13 cellular contexts compared by ENCODE assay signal in genomic region chr21:36499578-36500471, GRCh38. TPM values are rescaled to one million over a fixed set of nuclear protein-coding genes. Genes with fewer than 3 reads are reported as not detected.
DNase-seq lines count a peak whose midpoint lies in the region; ATAC-seq, FAIRE-seq and TF ChIP-seq lines count a peak whose summit lies in the region.
"Had no signal": no experiment of that assay in that cellular context is flagged by ENCODE, and none has a peak within 500 bp of the region (broad histone marks: within the 10 kb centered on the region; RNA-seq: fewer than 3 reads in every experiment).

No MANE protein-coding gene starts in this region.

- H3K27ac ChIP-seq in IMR-90 (ENCODE audit: insufficient read depth, low read length): no peak overlapping the region
- no peak overlapping the region for H3K27ac ChIP-seq in keratinocyte (ENCODE audit: control insufficient read depth, insufficient read depth, low read length)
- peak overlapping the region in 1 of 2 donors; percentile 72 for H3K27ac ChIP-seq in thoracic aorta

- TF ChIP-seq RAD21 in IMR-90 (IDR thresholded peaks at IDR 0.05; ENCODE audit: low read length): no peak

- no peak overlapping the region for H2BK15ac ChIP-seq in IMR-90 (ENCODE audit: low read depth, low read length)

- intact Hi-C loops in IMR-90 (cut with micrococcal nuclease) (loop anchor here (5.0 to 10.0 kb wide), 3 partner anchors 245 to 585 kb away; no protein-coding TSS in a partner anchor), MCF 10A (cut with micrococcal nuclease) (loop anchor here (10.0 kb wide), 1 partner anchor 355 kb away; no protein-coding TSS in a partner anchor)

- WGBS in IMR-90 (ENCODE audit: extremely low coverage in 2 of 2, insufficient read length in 1 of 2), 2 experiments: 64% methylated on average over 12 of the region's 25 CpGs; no CpG with 5 or more reads in 1 of the 2 experiments

- H2BK20ac ChIP-seq in IMR-90 (ENCODE audit: low read depth, low read length): no peak overlapping the region

- no peaks in the 10 kb centered on the region for H4K20me1 ChIP-seq in IMR-90 (ENCODE audit: insufficient read depth, low read length)
- H4K20me1 ChIP-seq in keratinocyte (ENCODE audit: control insufficient read depth, extremely low read depth, insufficient read depth, low read length): no peaks in the 10 kb centered on the region

- POLR2A ChIA-PET in IMR-90 (lab: Charles Lee; ENCODE audit: unreplicated experiment) (no interaction called here), MCF 10A (lab: Yijun Ruan, JAX) (no interaction called here)

- no peaks in the 10 kb centered on the region for H3K79me2 ChIP-seq in keratinocyte (ENCODE audit: control insufficient read depth, insufficient read depth, low read length)

- H3K4ac ChIP-seq in IMR-90 (ENCODE audit: low read depth, low read length): no peak overlapping the region

- H2BK5ac ChIP-seq in IMR-90 (ENCODE audit: low read depth, low read length, poor library complexity, severe bottlenecking): no peak overlapping the region

- no peak overlapping the region for H3K18ac ChIP-seq in IMR-90 (ENCODE audit: low read depth, low read length)

- H3K36me3 Mint-ChIP-seq in MCF 10A (ENCODE audit: insufficient read depth, unreplicated experiment) (no peaks in the 10 kb centered on the region), osteocyte (ENCODE audit: unreplicated experiment) (no peaks in the 10 kb centered on the region)
- H3K36me3 Mint-ChIP-seq: IgD-negative memory B cell had no signal

- H3K36me3 ChIP-seq in IMR-90 (ENCODE audit: control insufficient read depth, insufficient read depth, low read length) (no peaks in the 10 kb centered on the region), keratinocyte (ENCODE audit: control insufficient read depth in 2 of 2, extremely low read depth in 1 of 2, insufficient read depth in 2 of 2, low read length in 2 of 2) (no peaks in the 10 kb centered on the region), thoracic aorta (no peaks in the 10 kb centered on the region)

- H3K27me3 Mint-ChIP-seq in MCF 10A (ENCODE audit: insufficient read depth, unreplicated experiment) (no peaks in the 10 kb centered on the region), osteocyte (ENCODE audit: unreplicated experiment) (peaks cover 6% of the 10 kb centered on the region)

- DNase-seq in IMR-90 (no peak), MCF 10A (ENCODE audit: unreplicated experiment) (peak; percentile 60), keratinocyte (ENCODE audit: low read depth, low spot score) (no peak), thoracic aorta (ENCODE audit: low spot score) (no peak), osteocyte (ENCODE audit: extremely low spot score, unreplicated experiment) (no peak), H54 (ENCODE audit: insufficient read length, low spot score) (no peak), dedifferentiated amniotic fluid mesenchymal stem cell (ENCODE audit: extremely low spot score) (no peak)
- DNase-seq: DMS79 treated with DMSO at 0.1 percent for 48 hours, NCI-H226 had no signal

- H2BK120ac ChIP-seq in IMR-90 (ENCODE audit: low read depth, low read length): no peak overlapping the region

- no peak overlapping the region for H3K4me3 ChIP-seq in IMR-90 (ENCODE audit: insufficient read depth, low read depth, low read length)
- H3K4me3 ChIP-seq in keratinocyte (ENCODE audit: control insufficient read depth in 2 of 3, extremely low read depth in 1 of 3, insufficient read depth in 2 of 3, low read depth in 1 of 3, low read length in 3 of 3): peak overlapping the region in 1 of 3 experiments; percentile 23
- H3K4me3 ChIP-seq in thoracic aorta: peak overlapping the region; percentile 60
- H3K4me3 ChIP-seq: smooth muscle cell had no signal

- H2AK9ac ChIP-seq in IMR-90 (replicated peaks; ENCODE audit: low read depth, low read length, poor library complexity): no peak overlapping the region

- in situ Hi-C loops in IMR-90 (cut with MboI; ENCODE audit: low sequenced_read_pairs): loop anchor here (5.0 kb wide), 1 partner anchor 427 kb away; no protein-coding TSS in a partner anchor

- H3K27ac Mint-ChIP-seq in MCF 10A (ENCODE audit: low read depth, unreplicated experiment): no peak overlapping the region
- no peak overlapping the region for H3K27ac Mint-ChIP-seq in osteocyte (ENCODE audit: unreplicated experiment)
- H3K27ac Mint-ChIP-seq: IgD-negative memory B cell had no signal

- no peak overlapping the region for H4K8ac ChIP-seq in IMR-90 (ENCODE audit: low read depth in 2 of 2, low read length in 2 of 2)

- no peaks in the 10 kb centered on the region for H3K9me1 ChIP-seq in IMR-90 (ENCODE audit: insufficient read depth, low read length)
- H3K9me1 ChIP-seq in keratinocyte (ENCODE audit: control insufficient read depth, extremely low read depth, insufficient read depth, low read length): no peaks in the 10 kb centered on the region

- BruUV-seq in IMR-90 (replicated peaks; lab: Mats Ljungman, UMichigan): no TSS peak
- no TSS peak for BruUV-seq in MCF 10A (replicated peaks; lab: Mats Ljungman, UMichigan)

- no peak overlapping the region for H3K9ac ChIP-seq in IMR-90 (ENCODE audit: low read depth, low read length)
- no peak overlapping the region for H3K9ac ChIP-seq in keratinocyte (ENCODE audit: control insufficient read depth, extremely low read depth, insufficient read depth, low read length)

- TF ChIP-seq CTCF in IMR-90 (conservative IDR thresholded peaks at IDR 0.05; ENCODE audit: low read depth, low read length) (no peak), MCF 10A (IDR thresholded peaks at IDR 0.05; ENCODE audit: unreplicated experiment) (no peak), keratinocyte (optimal IDR thresholded peaks at IDR 0.05 in 1 of 3, IDR thresholded peaks at IDR 0.05 in 1 of 3, conservative IDR thresholded peaks at IDR 0.05 in 1 of 3; ENCODE audit: extremely low read depth in 1 of 3, insufficient read depth in 2 of 3, low read length in 3 of 3) (no peak), thoracic aorta (IDR thresholded peaks at IDR 0.05) (no peak), osteocyte (IDR thresholded peaks at IDR 0.05) (no peak)

- ATAC-seq in IMR-90 (ENCODE audit: low read depth) (peak; percentile 57), thoracic aorta (ENCODE audit: insufficient number of reproducible peaks, low FRiP score, low read depth) (peak; percentile 25), GM19455 (IDR thresholded peaks at IDR 0.05; ENCODE audit: unreplicated experiment) (no peak)

- TF ChIP-seq POLR2A in IMR-90 (IDR thresholded peaks at IDR 0.05; ENCODE audit: low read depth, low read length) (no peak), H54 (IDR thresholded peaks at IDR 0.05; ENCODE audit: low read depth, low read length) (no peak)

- no peak overlapping the region for H4K5ac ChIP-seq in IMR-90 (ENCODE audit: low read depth, low read length)

- H3K4me3 Mint-ChIP-seq in MCF 10A (ENCODE audit: unreplicated experiment) (peak overlapping the region; percentile 46), osteocyte (ENCODE audit: unreplicated experiment) (no peak overlapping the region)
- H3K4me3 Mint-ChIP-seq: IgD-negative memory B cell had no signal

- H3K4me2 ChIP-seq in IMR-90 (ENCODE audit: low read depth, low read length): no peak overlapping the region
- H3K4me2 ChIP-seq in keratinocyte (ENCODE audit: control insufficient read depth, extremely low read depth, insufficient read depth, low read depth, low read length): peak overlapping the region; percentile 65
- H3K4me2 ChIP-seq: smooth muscle cell had no signal

- no peaks in the 10 kb centered on the region for H3K79me1 ChIP-seq in IMR-90 (ENCODE audit: low read depth in 1 of 2, low read length in 2 of 2)

- H2AK5ac ChIP-seq in IMR-90 (ENCODE audit: low read depth, low read length): no peak overlapping the region

- H3K56ac ChIP-seq in IMR-90 (ENCODE audit: extremely low read depth, insufficient read depth, low read length): no peak overlapping the region

- H3K9me3 ChIP-seq in IMR-90 (ENCODE audit: control insufficient read depth, insufficient read depth, low read length) (no peaks in the 10 kb centered on the region), keratinocyte (ENCODE audit: control insufficient read depth, low read depth, low read length) (no peaks in the 10 kb centered on the region), thoracic aorta (no peaks in the 10 kb centered on the region)

- dilution Hi-C loops in IMR-90 (cut with HindIII; ENCODE audit: low sequenced_read_pairs, unreplicated experiment): no loop called here
- dilution Hi-C loops in keratinocyte (cut with MboI; ENCODE audit: extremely low pct_ligation_motif_present, low sequenced_read_pairs): no loop called here

- no peak for FAIRE-seq in keratinocyte (lab: Jason Lieb, UNC)
- FAIRE-seq in H54 (lab: Jason Lieb, UNC): no peak

- H4K91ac ChIP-seq in IMR-90 (ENCODE audit: insufficient read depth, low read depth, low read length): no peak overlapping the region

- H3K4me1 Mint-ChIP-seq in MCF 10A (ENCODE audit: insufficient read depth, unreplicated experiment): peaks cover 6% of the 10 kb centered on the region
- H3K4me1 Mint-ChIP-seq in osteocyte (ENCODE audit: unreplicated experiment): peaks cover 17% of the 10 kb centered on the region

- no peak overlapping the region for H3K23ac ChIP-seq in IMR-90 (ENCODE audit: low read depth, low read length)

- H3K9me3 Mint-ChIP-seq in MCF 10A (ENCODE audit: unreplicated experiment): no peaks in the 10 kb centered on the region
- H3K9me3 Mint-ChIP-seq in osteocyte (ENCODE audit: unreplicated experiment): no peaks in the 10 kb centered on the region
- H3K9me3 Mint-ChIP-seq: IgD-negative memory B cell had no signal

- no peak overlapping the region for H3K14ac ChIP-seq in IMR-90 (replicated peaks; ENCODE audit: low read depth, low read length)

- H3K27me3 ChIP-seq in IMR-90 (ENCODE audit: control insufficient read depth, insufficient read depth, low read length) (no peaks in the 10 kb centered on the region; the same call in 1 of the 2 replicates), keratinocyte (ENCODE audit: control insufficient read depth, extremely low read depth, insufficient read depth, low read length) (no peaks in the 10 kb centered on the region), thoracic aorta (replicated peaks; ENCODE audit: insufficient read depth) (no peaks in the 10 kb centered on the region)

- CTCF ChIA-PET in IMR-90 (lab: Yijun Ruan, JAX): no interaction called here
- CTCF ChIA-PET in MCF 10A (lab: Yijun Ruan, JAX): interaction anchor here (0.7 to 1.7 kb wide), 3 partner anchors 78 to 429 kb away, joined by 3 to 6 read pairs (median 4); no protein-coding TSS in a partner anchor

- H2AFZ ChIP-seq in IMR-90 (replicated peaks; ENCODE audit: low read length, poor library complexity) (no peak overlapping the region), keratinocyte (ENCODE audit: control insufficient read depth, low read length) (peak overlapping the region; percentile 42)

- no peaks in the 10 kb centered on the region for H3K4me1 ChIP-seq in IMR-90 (ENCODE audit: control insufficient read depth, insufficient read depth, low read length)
- H3K4me1 ChIP-seq in keratinocyte (ENCODE audit: control insufficient read depth, extremely low read depth, insufficient read depth, low read length): peaks cover 9% of the 10 kb centered on the region
- H3K4me1 ChIP-seq in thoracic aorta (ENCODE audit: control insufficient read depth in 1 of 2, low read depth in 2 of 2): peaks cover 7 to 12% of the 10 kb centered on the region in 2 donors

RNA-seq across cellular contexts. Expression of gene CLDN14, which starts 19.9 kb away (rescaled TPM):
- total RNA-seq in IMR-90 (2012; rRNA removed) (not detected in 2 replicates), MCF 10A (2022) (not detected in 2 replicates), thoracic aorta (not detected), osteocyte (not detected in 2 replicates)
- polyA plus RNA-seq in IMR-90 (2012; rRNA removed) (not detected in 2 replicates), keratinocyte (not detected in 3 replicates)
- polyA plus RNA-seq in IMR-90 (2012; cell fraction: cytosol; rRNA removed): 0.04 TPM in 1 of 2 replicates, not detected in the other
- polyA plus RNA-seq in IMR-90 (2012; cell fraction: nucleus; rRNA removed; ENCODE audit: low replicate concordance): 0.04 TPM in 1 of 2 replicates, not detected in the other
- polyA plus RNA-seq in keratinocyte (2011; ENCODE audit: low read depth): not detected
- polyA plus RNA-seq in keratinocyte (2011; cell fraction: cytosol; rRNA removed): not detected in 2 replicates
- 0.12 TPM in 1 of 2 replicates, not detected in the other for polyA plus RNA-seq in keratinocyte (2011; cell fraction: nucleus; rRNA removed)
- not detected in 2 replicates for polyA plus RNA-seq in keratinocyte (2012; ENCODE audit: low replicate concordance)
- polyA minus RNA-seq in keratinocyte: not detected in 3 replicates
- polyA minus RNA-seq in keratinocyte (2011; cell fraction: cytosol; rRNA and poly(A)+ RNA removed): not detected
- polyA minus RNA-seq in keratinocyte (2011; cell fraction: nucleus; rRNA and poly(A)+ RNA removed): not detected in 2 replicates
- total RNA-seq: mononuclear cell, smooth muscle cell had no signal
- polyA plus RNA-seq: IgD-negative memory B cell, smooth muscle cell had no signal
